Comparison of ENCODE assay signal across 22 cellular contexts in the genomic region with DNA sequence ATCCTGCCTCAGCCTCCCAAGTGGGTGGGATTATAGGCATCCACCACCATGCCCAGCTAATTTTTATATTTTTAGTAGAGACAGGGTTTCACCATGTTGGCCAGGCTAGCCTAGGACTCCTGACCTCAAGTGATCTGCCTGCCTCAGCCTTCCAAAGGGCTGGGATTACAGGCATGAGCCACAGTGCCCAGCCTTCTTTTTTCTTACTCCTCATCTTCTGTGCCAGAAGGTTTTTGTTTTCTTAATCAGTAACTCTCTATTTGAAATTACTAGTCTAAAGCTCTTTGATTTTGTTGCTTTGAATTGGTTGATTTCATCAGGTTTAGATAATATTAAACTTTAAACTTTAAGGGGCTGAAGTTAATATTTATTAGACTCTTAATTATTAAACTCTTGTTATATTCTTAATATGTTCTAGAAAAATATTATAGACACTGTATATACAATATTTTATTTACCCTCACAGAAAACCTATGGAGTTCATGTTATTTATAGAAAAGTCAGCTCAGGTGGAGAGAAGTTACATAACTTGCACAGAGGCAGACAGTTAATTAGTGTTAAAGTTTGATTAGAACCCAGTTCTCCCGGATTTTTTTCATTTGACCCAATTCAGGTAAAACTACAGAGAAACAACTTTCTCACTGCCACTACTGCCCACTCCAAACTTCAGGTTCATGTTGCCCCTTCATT.
DNase-seq lines count a peak whose midpoint lies in the region; ATAC-seq, FAIRE-seq and TF ChIP-seq lines count a peak whose summit lies in the region.
"Had no signal": no experiment of that assay in that cellular context is flagged by ENCODE, and none has a peak within 500 bp of the region (broad histone marks: within the 10 kb centered on the region; RNA-seq: fewer than 3 reads in every experiment).

No MANE protein-coding gene starts in this region.

- H3K27me3 ChIP-seq in GM23338 (ENCODE audit: insufficient read depth) (no peaks in the 10 kb centered on the region), psoas muscle (ENCODE audit: insufficient read depth in 3 of 3, low read length in 2 of 3) (no peaks in the 10 kb centered on the region), body of pancreas (no peaks in the 10 kb centered on the region)
- H3K27me3 ChIP-seq: BLaER1, MG63 had no signal

- CTCF ChIA-PET in OCI-LY7 (lab: Charles Lee; ENCODE audit: unreplicated experiment) = no interaction called here

- TF ChIP-seq POLR2A in body of pancreas (IDR thresholded peaks at IDR 0.05) = no peak

- H3K36me3 ChIP-seq in GM23338 (ENCODE audit: insufficient read depth) (no peaks in the 10 kb centered on the region), psoas muscle (ENCODE audit: insufficient read depth in 1 of 2, low read depth in 1 of 2) (no peaks in the 10 kb centered on the region), body of pancreas (replicated peaks in 1 of 2; ENCODE audit: insufficient read depth in 1 of 2, low read depth in 2 of 2) (no peaks in the 10 kb centered on the region), OCI-LY7 (ENCODE audit: insufficient read depth, low read length) (no peaks in the 10 kb centered on the region)
- H3K36me3 ChIP-seq: BLaER1, MG63 had no signal

- DNase-seq in GM23338 (ENCODE audit: low spot score) (no peak), epithelial cell of prostate (ENCODE audit: low read depth, low spot score) (no peak), psoas muscle (no peak), body of pancreas (no peak), OCI-LY7 (ENCODE audit: low spot score) (no peak), activated T-cell treated with anti-CD3 and anti-CD28 coated beads for 4 hours (no peak)
- DNase-seq: CD4-positive, alpha-beta memory T cell; DMS53; H7; HFFc6; MG63; NCI-H1092 treated with DMSO at 0.1 percent for 48 hours; NCI-H146; NCI-H2029 treated with DMSO at 0.1 percent for 48 hours; NCI-H2171; NCI-H526 had no signal

- TF ChIP-seq CTCF in GM23338 (conservative IDR thresholded peaks at IDR 0.05; ENCODE audit: low read depth in 2 of 2) = no peak
- TF ChIP-seq CTCF in psoas muscle (IDR thresholded peaks at IDR 0.05) = no peak
- no peak for TF ChIP-seq CTCF in body of pancreas (IDR thresholded peaks at IDR 0.05)
- no peak for TF ChIP-seq CTCF in OCI-LY7 (conservative IDR thresholded peaks at IDR 0.05; ENCODE audit: low read length)

- H4K20me1 ChIP-seq in GM23338 (replicated peaks; ENCODE audit: insufficient read depth) = no peaks in the 10 kb centered on the region
- no peaks in the 10 kb centered on the region for H4K20me1 ChIP-seq in OCI-LY7 (ENCODE audit: insufficient read depth, low read length)
- H4K20me1 ChIP-seq: BLaER1 had no signal

- H3F3A ChIP-seq in GM23338 (replicated peaks; ENCODE audit: low read depth) = no peaks in the 10 kb centered on the region

- H2AFZ ChIP-seq in GM23338 (peak overlapping the region; percentile 19; the same call in 1 of the 2 replicates), OCI-LY7 (ENCODE audit: low read length) (no peak overlapping the region)

- POLR2A ChIA-PET in OCI-LY7 (lab: Charles Lee) = interaction anchor here (0.6 to 1.1 kb wide), 3 partner anchors 21 to 114 kb away, joined by 3 to 8 read pairs (median 3); no protein-coding TSS in a partner anchor

- 59 to 77% (median 65%) methylated on average over 1 of the region's 1 CpG for WGBS in psoas muscle, 3 donors
- WGBS in body of pancreas, 2 donors = 12 to 17% methylated on average over 1 of the region's 1 CpG

- H3K4me3 ChIP-seq in GM23338 (no peak overlapping the region), psoas muscle (no peak overlapping the region), body of pancreas (no peak overlapping the region), OCI-LY7 (ENCODE audit: low read depth, low read length, poor library complexity, severe bottlenecking) (no peak overlapping the region)
- H3K4me3 ChIP-seq: BLaER1, MG63 had no signal

- no peak overlapping the region for H3K4me3 Mint-ChIP-seq in GM23338
- H3K4me3 Mint-ChIP-seq: CD4-positive, alpha-beta memory T cell; HFFc6 had no signal

- ATAC-seq in GM23338 (no peak), psoas muscle (peak in 3 of 4 donors; percentile 72 to 77 (median 73)), GM21529 (IDR thresholded peaks at IDR 0.05; ENCODE audit: unreplicated experiment) (no peak), body of pancreas (no peak)
- ATAC-seq: Right ventricle myocardium inferior had no signal

- H3K36me3 Mint-ChIP-seq in GM23338 (ENCODE audit: low read depth) = no peaks in the 10 kb centered on the region
- H3K36me3 Mint-ChIP-seq: CD4-positive, alpha-beta memory T cell had no signal

- no peak overlapping the region for H3K27ac Mint-ChIP-seq in GM23338
- H3K27ac Mint-ChIP-seq: CD4-positive, alpha-beta memory T cell; HFFc6 had no signal

- BruUV-seq in OCI-LY7 (replicated peaks; lab: Mats Ljungman, UMichigan) = no TSS peak

- H3K4me1 Mint-ChIP-seq in GM23338 = peaks cover 4% of the 10 kb centered on the region; the same call in 2 of the 3 replicates

- FAIRE-seq in islet of Langerhans (lab: Jason Lieb, UNC) = peak; percentile 21
- FAIRE-seq: GM12892, GM18507 had no signal

- H3K27ac ChIP-seq in GM23338 (ENCODE audit: low read depth) = no peak overlapping the region
- peak overlapping the region; percentile 44 for H3K27ac ChIP-seq in epithelial cell of prostate
- H3K27ac ChIP-seq in psoas muscle = peak overlapping the region; percentile 27
- H3K27ac ChIP-seq in body of pancreas = no peak overlapping the region
- H3K27ac ChIP-seq in OCI-LY7 (ENCODE audit: low read depth, low read length, poor library complexity, severe bottlenecking) = no peak overlapping the region
- H3K27ac ChIP-seq: BLaER1 had no signal

- H3K79me2 ChIP-seq in GM23338 (replicated peaks; ENCODE audit: insufficient read depth) (no peaks in the 10 kb centered on the region), OCI-LY7 (ENCODE audit: insufficient read depth, low read depth, low read length) (no peaks in the 10 kb centered on the region)

- H3K9me3 ChIP-seq in psoas muscle (no peaks in the 10 kb centered on the region), body of pancreas (no peaks in the 10 kb centered on the region), OCI-LY7 (ENCODE audit: low read length) (no peaks in the 10 kb centered on the region)
- H3K9me3 ChIP-seq: MG63 had no signal

- H3K4me2 ChIP-seq in GM23338 = no peak overlapping the region
- no peak overlapping the region for H3K4me2 ChIP-seq in OCI-LY7 (ENCODE audit: low read length)
- H3K4me2 ChIP-seq: BLaER1 had no signal

- H3K9me2 ChIP-seq in GM23338 (ENCODE audit: insufficient read depth) (no peaks in the 10 kb centered on the region), OCI-LY7 (ENCODE audit: insufficient read depth, low read length) (no peaks in the 10 kb centered on the region)

- H3K4me1 ChIP-seq in GM23338 (ENCODE audit: insufficient read depth) (no peaks in the 10 kb centered on the region), psoas muscle (peaks cover 6% of the 10 kb centered on the region), body of pancreas (peaks cover 12% of the 10 kb centered on the region), OCI-LY7 (ENCODE audit: insufficient read depth, low read length, poor library complexity, severe bottlenecking) (no peaks in the 10 kb centered on the region)

- no peaks in the 10 kb centered on the region for H3K9me3 Mint-ChIP-seq in GM23338
- H3K9me3 Mint-ChIP-seq: CD4-positive, alpha-beta memory T cell; HFFc6 had no signal

- intact Hi-C loops in psoas muscle (cut with DNase I) (no loop called here), body of pancreas (cut with DNase I) (no loop called here), OCI-LY7 (cut with micrococcal nuclease; ENCODE audit: unreplicated experiment) (no loop called here)

- no peaks in the 10 kb centered on the region for H3K27me3 Mint-ChIP-seq in GM23338 (ENCODE audit: insufficient read depth, low read depth, poor library complexity)
- H3K27me3 Mint-ChIP-seq: CD4-positive, alpha-beta memory T cell had no signal

TF ChIP-seq in GM23338, 12 proteins besides CTCF, POLR2A, EP300 and RAD21 (continues in another document):
- TF ChIP-seq, protein P1, sequence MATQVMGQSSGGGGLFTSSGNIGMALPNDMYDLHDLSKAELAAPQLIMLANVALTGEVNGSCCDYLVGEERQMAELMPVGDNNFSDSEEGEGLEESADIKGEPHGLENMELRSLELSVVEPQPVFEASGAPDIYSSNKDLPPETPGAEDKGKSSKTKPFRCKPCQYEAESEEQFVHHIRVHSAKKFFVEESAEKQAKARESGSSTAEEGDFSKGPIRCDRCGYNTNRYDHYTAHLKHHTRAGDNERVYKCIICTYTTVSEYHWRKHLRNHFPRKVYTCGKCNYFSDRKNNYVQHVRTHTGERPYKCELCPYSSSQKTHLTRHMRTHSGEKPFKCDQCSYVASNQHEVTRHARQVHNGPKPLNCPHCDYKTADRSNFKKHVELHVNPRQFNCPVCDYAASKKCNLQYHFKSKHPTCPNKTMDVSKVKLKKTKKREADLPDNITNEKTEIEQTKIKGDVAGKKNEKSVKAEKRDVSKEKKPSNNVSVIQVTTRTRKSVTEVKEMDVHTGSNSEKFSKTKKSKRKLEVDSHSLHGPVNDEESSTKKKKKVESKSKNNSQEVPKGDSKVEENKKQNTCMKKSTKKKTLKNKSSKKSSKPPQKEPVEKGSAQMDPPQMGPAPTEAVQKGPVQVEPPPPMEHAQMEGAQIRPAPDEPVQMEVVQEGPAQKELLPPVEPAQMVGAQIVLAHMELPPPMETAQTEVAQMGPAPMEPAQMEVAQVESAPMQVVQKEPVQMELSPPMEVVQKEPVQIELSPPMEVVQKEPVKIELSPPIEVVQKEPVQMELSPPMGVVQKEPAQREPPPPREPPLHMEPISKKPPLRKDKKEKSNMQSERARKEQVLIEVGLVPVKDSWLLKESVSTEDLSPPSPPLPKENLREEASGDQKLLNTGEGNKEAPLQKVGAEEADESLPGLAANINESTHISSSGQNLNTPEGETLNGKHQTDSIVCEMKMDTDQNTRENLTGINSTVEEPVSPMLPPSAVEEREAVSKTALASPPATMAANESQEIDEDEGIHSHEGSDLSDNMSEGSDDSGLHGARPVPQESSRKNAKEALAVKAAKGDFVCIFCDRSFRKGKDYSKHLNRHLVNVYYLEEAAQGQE (IDR thresholded peaks at IDR 0.05; ENCODE audit: unreplicated experiment) = no peak
- no peak for TF ChIP-seq ZNF331 (CRISPR knock-in tag; IDR thresholded peaks at IDR 0.05; ENCODE audit: low read depth)
- TF ChIP-seq CREB1 (CRISPR knock-in tag; IDR thresholded peaks at IDR 0.05; ENCODE audit: low read depth) = no peak
- no peak for TF ChIP-seq JUNB (IDR thresholded peaks at IDR 0.05; ENCODE audit: unreplicated experiment)
- TF ChIP-seq EZH2phosphoT487 (IDR thresholded peaks at IDR 0.05; ENCODE audit: unreplicated experiment) = no peak
- TF ChIP-seq, protein P2, sequence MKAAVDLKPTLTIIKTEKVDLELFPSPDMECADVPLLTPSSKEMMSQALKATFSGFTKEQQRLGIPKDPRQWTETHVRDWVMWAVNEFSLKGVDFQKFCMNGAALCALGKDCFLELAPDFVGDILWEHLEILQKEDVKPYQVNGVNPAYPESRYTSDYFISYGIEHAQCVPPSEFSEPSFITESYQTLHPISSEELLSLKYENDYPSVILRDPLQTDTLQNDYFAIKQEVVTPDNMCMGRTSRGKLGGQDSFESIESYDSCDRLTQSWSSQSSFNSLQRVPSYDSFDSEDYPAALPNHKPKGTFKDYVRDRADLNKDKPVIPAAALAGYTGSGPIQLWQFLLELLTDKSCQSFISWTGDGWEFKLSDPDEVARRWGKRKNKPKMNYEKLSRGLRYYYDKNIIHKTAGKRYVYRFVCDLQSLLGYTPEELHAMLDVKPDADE (IDR thresholded peaks at IDR 0.05) = no peak
- no peak for TF ChIP-seq POLR2AphosphoS5 (IDR thresholded peaks at IDR 0.05; ENCODE audit: low read depth)

Comparison
In these comparisons a context has a peak if more than half of its experiments do, and no peak if none do; other contexts are left out.
1. ATAC-seq: peak in psoas muscle (3 of 4); none in GM23338 (single experiment), GM21529 (single experiment) and body of pancreas (single experiment).
2. H3K27ac ChIP-seq: peak in epithelial cell of prostate (single experiment) and psoas muscle (single experiment); none in GM23338 (single experiment), body of pancreas (0 of 4) and OCI-LY7 (single experiment).